ENCODE assay signal across 8 cellular contexts in genomic region chr19:6066661-6067646, GRCh38. TPM values are rescaled to one million over a fixed set of nuclear protein-coding genes. Genes with fewer than 3 reads are reported as not detected.
DNase-seq lines count a peak whose midpoint lies in the region; ATAC-seq and TF ChIP-seq lines count a peak whose summit lies in the region.

No MANE protein-coding gene starts in this region.

- TF ChIP-seq CTCF in endodermal cell (conservative IDR thresholded peaks at IDR 0.05) (no peak), lower lobe of right lung (IDR thresholded peaks at IDR 0.05) (no peak), thyroid gland (IDR thresholded peaks at IDR 0.05) (no peak)

- H3K27ac ChIP-seq in endodermal cell (ENCODE audit: low read depth, low read length) (peak overlapping the region; percentile 97), lower lobe of right lung (peak overlapping the region; percentile 96), thyroid gland (peak overlapping the region; percentile 50 to 81 (median 67))

- ATAC-seq in SK-N-SH treated with all-trans-retinoic acid at 6 μM for 48 hours (peak; percentile 67), lower lobe of right lung (peak; percentile 82 to 83)

- no peak for TF ChIP-seq POLR2A in thyroid gland (IDR thresholded peaks at IDR 0.05)

- WGBS in endodermal cell (ENCODE audit: insufficient coverage in 1 of 2, insufficient read length in 1 of 2), 2 experiments, result 47 to 50% methylated on average over 12 to 18 of the region's 18 CpGs
- 14 to 18% methylated on average over 18 of the region's 18 CpGs for WGBS in thyroid gland, 2 donors

- H3K4me3 Mint-ChIP-seq in endodermal cell, result peak overlapping the region; percentile 27

- H3K36me3 Mint-ChIP-seq in endodermal cell (ENCODE audit: low read depth), result no peaks in the 10 kb centered on the region

- peaks cover 3% of the 10 kb centered on the region for H3K9me3 Mint-ChIP-seq in endodermal cell

- H3K4me1 Mint-ChIP-seq in endodermal cell, result peaks cover 44% of the 10 kb centered on the region

- peak overlapping the region; percentile 87 for H3K9ac ChIP-seq in endodermal cell (ENCODE audit: extremely low read depth, low read length, poor library complexity, severe bottlenecking)

- H3K36me3 ChIP-seq in endodermal cell (ENCODE audit: control insufficient read depth, insufficient read depth, low read length), result no peaks in the 10 kb centered on the region
- H3K36me3 ChIP-seq in lower lobe of right lung, result no peaks in the 10 kb centered on the region
- H3K36me3 ChIP-seq in thyroid gland, result no peaks in the 10 kb centered on the region

- H3K9me3 ChIP-seq in endodermal cell (ENCODE audit: control insufficient read depth, low read length) (no peaks in the 10 kb centered on the region), lower lobe of right lung (no peaks in the 10 kb centered on the region), thyroid gland (no peaks in the 10 kb centered on the region)

- DNase-seq in DMS79 (lab: John Stamatoyannopoulos, UW) (peak; percentile 85), NCI-H1092 (lab: John Stamatoyannopoulos, UW) (peak; percentile 98), endodermal cell (peak; percentile 92), lower lobe of right lung (peak; percentile 95), thyroid gland (peak; percentile 85 to 87), NCI-H1048 (lab: John Stamatoyannopoulos, UW) (no peak)
- DNase-seq in activated CD4-positive, alpha-beta T cell treated with anti-CD3 and anti-CD28 coated beads, Interleukin-2, amount 50 U/mL, for 4 hours, result no peak

- H3K27ac Mint-ChIP-seq in endodermal cell, result peak overlapping the region; percentile 92

- intact Hi-C loops in lower lobe of right lung (cut with DNase I) (no loop called here), thyroid gland (cut with DNase I) (no loop called here)

- H3K4me3 ChIP-seq in endodermal cell (ENCODE audit: low read length), result no peak overlapping the region
- no peak overlapping the region for H3K4me3 ChIP-seq in lower lobe of right lung
- no peak overlapping the region for H3K4me3 ChIP-seq in thyroid gland (replicated peaks in 1 of 3)

- peaks cover 6% of the 10 kb centered on the region for H3K4me1 ChIP-seq in endodermal cell (ENCODE audit: control insufficient read depth, insufficient read depth, low read length)
- peaks cover 69% of the 10 kb centered on the region for H3K4me1 ChIP-seq in lower lobe of right lung
- H3K4me1 ChIP-seq in thyroid gland, result peaks cover 26 to 61% of the 10 kb centered on the region in 2 donors

- no peaks in the 10 kb centered on the region for H3K27me3 ChIP-seq in endodermal cell (ENCODE audit: control insufficient read depth, insufficient read depth, low read length, poor library complexity, severe bottlenecking)
- no peaks in the 10 kb centered on the region for H3K27me3 ChIP-seq in lower lobe of right lung (ENCODE audit: low read depth)
- no peaks in the 10 kb centered on the region for H3K27me3 ChIP-seq in thyroid gland

- H3K27me3 Mint-ChIP-seq in endodermal cell (ENCODE audit: insufficient read depth), result peaks cover 9% of the 10 kb centered on the region

TF ChIP-seq in SK-N-SH treated with all-trans-retinoic acid at 6 μM for 48 hours, 23 proteins besides CTCF, POLR2A, EP300 and RAD21 (continues in another document):
- no peak for TF ChIP-seq ZFP30 (CRISPR knock-in tag; IDR thresholded peaks at IDR 0.05)
- TF ChIP-seq PPARA (CRISPR knock-in tag; IDR thresholded peaks at IDR 0.05; ENCODE audit: borderline replicate concordance), result no peak
- no peak for TF ChIP-seq GLIS3 (CRISPR knock-in tag; IDR thresholded peaks at IDR 0.05)
- TF ChIP-seq RARB (CRISPR knock-in tag; IDR thresholded peaks at IDR 0.05), result no peak
- TF ChIP-seq TCF4 (CRISPR knock-in tag; IDR thresholded peaks at IDR 0.05; ENCODE audit: borderline replicate concordance), result peak; percentile 58; the same call in 1 of the 2 replicates
- no peak for TF ChIP-seq POU6F1 (CRISPR knock-in tag; IDR thresholded peaks at IDR 0.05; ENCODE audit: borderline replicate concordance, low read depth)
- no peak for TF ChIP-seq CSRNP3 (CRISPR knock-in tag; IDR thresholded peaks at IDR 0.05)
- no peak for TF ChIP-seq PATZ1 (CRISPR knock-in tag; IDR thresholded peaks at IDR 0.05; ENCODE audit: borderline replicate concordance)
- no peak for TF ChIP-seq ZNF8 (CRISPR knock-in tag; IDR thresholded peaks at IDR 0.05)
- TF ChIP-seq ZNF70 (CRISPR knock-in tag; IDR thresholded peaks at IDR 0.05), result no peak
- no peak for TF ChIP-seq CREB5 (CRISPR knock-in tag; IDR thresholded peaks at IDR 0.05; ENCODE audit: low read depth)
- TF ChIP-seq TOX (CRISPR knock-in tag; IDR thresholded peaks at IDR 0.05; ENCODE audit: borderline replicate concordance), result no peak
- TF ChIP-seq ESRRG (CRISPR knock-in tag; IDR thresholded peaks at IDR 0.05), result no peak
- peak; percentile 35; the same call in 1 of the 2 replicates for TF ChIP-seq ISL1 (CRISPR knock-in tag; IDR thresholded peaks at IDR 0.05)
- no peak for TF ChIP-seq ZNF565 (CRISPR knock-in tag; conservative IDR thresholded peaks at IDR 0.05; ENCODE audit: low read depth)

RNA-seq across cellular contexts. Expression of gene RFX2, which starts 43.3 kb away (rescaled TPM):
- total RNA-seq in endodermal cell (10 to 100 TPM in 1 of 2 donors, 1 to 10 TPM in 1; 6.6 to 11.0 TPM), lower lobe of right lung (20.9 TPM), thyroid gland (10 to 100 TPM in 1 of 4 donors, 1 to 10 TPM in 3; 4.1 to 10.6 (median 7.7) TPM)
- 20.7 TPM for polyA plus RNA-seq in endodermal cell (2013, experiment 1 of 2)
- 17.6 TPM for polyA plus RNA-seq in endodermal cell (2013, experiment 2 of 2)

Comparison
In these comparisons a context has a peak if more than half of its experiments do, and no peak if none do; other contexts are left out.
1. DNase-seq: peak in DMS79 (single experiment), NCI-H1092 (single experiment), endodermal cell (single experiment), lower lobe of right lung (single experiment) and thyroid gland (2 of 2); none in NCI-H1048 (single experiment) and activated CD4-positive, alpha-beta T cell treated with anti-CD3 and anti-CD28 coated beads, Interleukin-2, amount 50 U/mL, for 4 hours (0 of 2).
2. Peak in every context shown above with its lines, with median percentiles within 50 percentile points of each other: H3K27ac ChIP-seq.